ENCODE assay signal across 15 cellular contexts in the genomic region with DNA sequence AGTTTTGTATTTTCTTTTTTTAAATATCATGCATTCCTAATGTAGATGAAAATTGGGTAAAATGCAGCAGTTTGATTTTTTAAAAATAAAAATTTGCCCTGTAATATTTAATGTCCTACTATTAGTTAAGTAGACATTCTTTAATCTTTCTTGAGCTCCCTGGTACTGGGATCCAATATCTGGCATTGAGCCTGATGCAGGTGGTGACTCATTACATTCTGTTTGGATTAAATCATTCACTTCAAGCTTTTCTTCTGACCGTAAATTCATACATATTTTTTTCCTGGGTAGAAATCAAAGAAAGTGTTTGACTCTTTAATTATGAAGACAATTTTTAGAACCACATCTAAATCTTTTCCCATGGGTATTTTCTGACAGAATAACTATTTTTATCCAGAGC.
DNase-seq lines count a peak whose midpoint lies in the region; ATAC-seq and TF ChIP-seq lines count a peak whose summit lies in the region.
"Had no signal": no experiment of that assay in that cellular context is flagged by ENCODE, and none has a peak within 500 bp of the region (broad histone marks: within the 10 kb centered on the region; RNA-seq: fewer than 3 reads in every experiment).

No MANE protein-coding gene starts in this region.

- H3K4me1 ChIP-seq in A673 (ENCODE audit: insufficient read depth, low read length, poor library complexity, severe bottlenecking), result peaks cover 29% of the 10 kb centered on the region
- H3K4me1 ChIP-seq: testis had no signal

- peaks cover 8% of the 10 kb centered on the region for H3K36me3 ChIP-seq in A673 (ENCODE audit: insufficient read depth, low read length, poor library complexity, severe bottlenecking)

- BruUV-seq in A673 (replicated peaks; lab: Mats Ljungman, UMichigan), result no TSS peak

- CTCF ChIA-PET in A673 (lab: Charles Lee), result no interaction called here

- intact Hi-C loops in A673 (cut with micrococcal nuclease; ENCODE audit: unreplicated experiment), result no loop called here
- intact Hi-C loops in posterior cingulate gyrus (cut with DNase I), result no loop called here

- H3K27ac ChIP-seq in A673 (ENCODE audit: low read depth, low read length, poor library complexity, severe bottlenecking), result peak overlapping the region; percentile 68
- H3K27ac ChIP-seq: dorsolateral prefrontal cortex, testis had no signal

- DNase-seq in A673 (ENCODE audit: low spot score) (peak; percentile 71), HS-5 (ENCODE audit: low read depth) (peak; percentile 88), amniotic epithelial cell (ENCODE audit: low read depth) (peak; percentile 73), fibroblast of the conjunctiva (ENCODE audit: low read depth) (peak; percentile 62), posterior cingulate gyrus (no peak), NCI-H446 treated with DMSO at 0.1 percent for 48 hours (lab: John Stamatoyannopoulos, UW) (no peak)
- DNase-seq: activated CD8-positive, alpha-beta T cell treated with anti-CD3 and anti-CD28 coated beads for 36 hours; activated naive CD4-positive, alpha-beta T cell; dorsolateral prefrontal cortex; NCI-H1694 treated with DMSO at 0.1 percent for 48 hours; retina; T-helper 2 cell; testis had no signal

- peaks cover 17% of the 10 kb centered on the region for H3K9me3 ChIP-seq in A673 (ENCODE audit: low read depth, low read length, poor library complexity, severe bottlenecking)
- H3K9me3 ChIP-seq: testis had no signal

- ATAC-seq in HG02759 (IDR thresholded peaks at IDR 0.05; ENCODE audit: unreplicated experiment) (no peak), HG03565 (IDR thresholded peaks at IDR 0.05; ENCODE audit: unreplicated experiment) (no peak)
- ATAC-seq: activated CD8-positive, alpha-beta T cell treated with anti-CD3 and anti-CD28 coated beads for 36 hours had no signal

- TF ChIP-seq CTCF in A673 (conservative IDR thresholded peaks at IDR 0.05; ENCODE audit: low read depth, low read length), result no peak

- no peak overlapping the region for H3K4me3 ChIP-seq in A673 (ENCODE audit: low read depth, low read length, poor library complexity, severe bottlenecking)
- H3K4me3 ChIP-seq: dorsolateral prefrontal cortex, testis had no signal

- no peaks in the 10 kb centered on the region for H3K27me3 ChIP-seq in A673 (replicated peaks; ENCODE audit: insufficient read depth, low read depth, low read length, poor library complexity)
- H3K27me3 ChIP-seq: testis had no signal

- POLR2A ChIA-PET in A673 (lab: Charles Lee; ENCODE audit: low non-redundant PET), result no interaction called here

Comparison
In these comparisons a context has a peak if more than half of its experiments do, and no peak if none do; other contexts are left out.
1. DNase-seq: peak in A673 (single experiment), HS-5 (single experiment), amniotic epithelial cell (single experiment) and fibroblast of the conjunctiva (single experiment); none in posterior cingulate gyrus (0 of 10) and NCI-H446 treated with DMSO at 0.1 percent for 48 hours (single experiment).